Comparison of ENCODE assay signal across 13 cellular contexts in genomic region chr11:127648604-127649003, GRCh38.
DNase-seq lines count a peak whose midpoint lies in the region; ATAC-seq and TF ChIP-seq lines count a peak whose summit lies in the region.
"Had no signal": no experiment of that assay in that cellular context is flagged by ENCODE, and none has a peak within 500 bp of the region (broad histone marks: within the 10 kb centered on the region; RNA-seq: fewer than 3 reads in every experiment).

No MANE protein-coding gene starts in this region.

- no peaks in the 10 kb centered on the region for H3K9me3 ChIP-seq in right lobe of liver
- H3K9me3 ChIP-seq in tibial artery: no peaks in the 10 kb centered on the region
- no peaks in the 10 kb centered on the region for H3K9me3 ChIP-seq in MG63
- H3K9me3 ChIP-seq: BLaER1 treated with 17β-estradiol and CSF1 and Interleukin-3, amounts not matched to agents 10 nM and 100 nM had no signal

- H3K4me3 ChIP-seq in KMS-11 (IDR thresholded peaks at IDR 0.05; ENCODE audit: insufficient read depth, low read depth, low read length) (no peak overlapping the region), right lobe of liver (no peak overlapping the region), tibial artery (no peak overlapping the region), MG63 (no peak overlapping the region)
- H3K4me3 ChIP-seq: BLaER1 treated with 17β-estradiol and CSF1 and Interleukin-3, amounts not matched to agents 10 nM and 100 nM; GM23248 had no signal

- TF ChIP-seq CTCF in KMS-11 (conservative IDR thresholded peaks at IDR 0.05; ENCODE audit: low read depth, low read length): no peak
- no peak for TF ChIP-seq CTCF in right lobe of liver (IDR thresholded peaks at IDR 0.05)
- no peak for TF ChIP-seq CTCF in tibial artery (IDR thresholded peaks at IDR 0.05)

- DNase-seq in right lobe of liver (no peak), tibial artery (no peak), MG63 (no peak)
- DNase-seq: ACHN; CD4-positive, CD25-positive, alpha-beta regulatory T cell; DMS53; GM23248 had no signal

- 0 out of 2 replicates have a peak overlapping the region, but pooled peaks have one; percentile 3 for H2AFZ ChIP-seq in KMS-11 (ENCODE audit: low read depth)
- H2AFZ ChIP-seq: GM23248 had no signal

- intact Hi-C loops in right lobe of liver (cut with DNase I) (no loop called here), tibial artery (cut with DNase I; ENCODE audit: low total_unique reads) (no loop called here)

- no peaks in the 10 kb centered on the region for H4K20me1 ChIP-seq in KMS-11 (ENCODE audit: insufficient read depth)
- H4K20me1 ChIP-seq: BLaER1 treated with 17β-estradiol and CSF1 and Interleukin-3, amounts not matched to agents 10 nM and 100 nM had no signal

- H3K9ac ChIP-seq in KMS-11: no peak overlapping the region
- H3K9ac ChIP-seq: BLaER1 treated with 17β-estradiol and CSF1 and Interleukin-3, amounts not matched to agents 10 nM and 100 nM; GM23248 had no signal

- H3K27me3 ChIP-seq in KMS-11 (ENCODE audit: insufficient read depth, low read depth) (no peaks in the 10 kb centered on the region), right lobe of liver (no peaks in the 10 kb centered on the region), tibial artery (no peaks in the 10 kb centered on the region), MG63 (no peaks in the 10 kb centered on the region)
- H3K27me3 ChIP-seq: BLaER1 treated with 17β-estradiol and CSF1 and Interleukin-3, amounts not matched to agents 10 nM and 100 nM had no signal

- ATAC-seq in GM18502 (IDR thresholded peaks at IDR 0.05; ENCODE audit: poor library complexity, unreplicated experiment): peak; percentile 58
- ATAC-seq in GM21423 (IDR thresholded peaks at IDR 0.05; ENCODE audit: unreplicated experiment): peak; percentile 47
- peak; percentile 29 to 67 (median 52) for ATAC-seq in right lobe of liver
- no peak for ATAC-seq in HG02981 (IDR thresholded peaks at IDR 0.05; ENCODE audit: unreplicated experiment)
- ATAC-seq: HCT116 had no signal

- H3K36me3 ChIP-seq in KMS-11 (ENCODE audit: insufficient read depth): no peaks in the 10 kb centered on the region
- no peaks in the 10 kb centered on the region for H3K36me3 ChIP-seq in right lobe of liver
- H3K36me3 ChIP-seq in tibial artery: no peaks in the 10 kb centered on the region
- no peaks in the 10 kb centered on the region for H3K36me3 ChIP-seq in MG63
- H3K36me3 ChIP-seq: BLaER1 treated with 17β-estradiol and CSF1 and Interleukin-3, amounts not matched to agents 10 nM and 100 nM had no signal

- H3K4me1 ChIP-seq in KMS-11 (ENCODE audit: low read depth, poor library complexity, severe bottlenecking) (peaks cover 20% of the 10 kb centered on the region), right lobe of liver (peaks cover 0 to 14% (median 2%) of the 10 kb centered on the region in 4 donors), tibial artery (no peaks in the 10 kb centered on the region)
- H3K4me1 ChIP-seq: BLaER1 treated with 17β-estradiol and CSF1 and Interleukin-3, amounts not matched to agents 10 nM and 100 nM had no signal

- no peaks in the 10 kb centered on the region for H3K79me2 ChIP-seq in KMS-11 (ENCODE audit: insufficient read depth, low read depth)

- no peak overlapping the region for H3K27ac ChIP-seq in KMS-11
- H3K27ac ChIP-seq in right lobe of liver: peak overlapping the region; percentile 2 to 20 (median 7)
- no peak overlapping the region for H3K27ac ChIP-seq in tibial artery
- H3K27ac ChIP-seq: BLaER1 treated with 17β-estradiol and CSF1 and Interleukin-3, amounts not matched to agents 10 nM and 100 nM; GM23248 had no signal

- no peak for TF ChIP-seq POLR2A in right lobe of liver (IDR thresholded peaks at IDR 0.05)

- no peak overlapping the region for H3K4me2 ChIP-seq in KMS-11
- H3K4me2 ChIP-seq: BLaER1 treated with 17β-estradiol and CSF1 and Interleukin-3, amounts not matched to agents 10 nM and 100 nM had no signal

Comparison
In these comparisons a context has a peak if more than half of its experiments do, and no peak if none do; other contexts are left out.
1. H3K27ac ChIP-seq: peak in right lobe of liver (3 of 3); none in KMS-11 (single experiment) and tibial artery (0 of 2).